In the genomic region with DNA sequence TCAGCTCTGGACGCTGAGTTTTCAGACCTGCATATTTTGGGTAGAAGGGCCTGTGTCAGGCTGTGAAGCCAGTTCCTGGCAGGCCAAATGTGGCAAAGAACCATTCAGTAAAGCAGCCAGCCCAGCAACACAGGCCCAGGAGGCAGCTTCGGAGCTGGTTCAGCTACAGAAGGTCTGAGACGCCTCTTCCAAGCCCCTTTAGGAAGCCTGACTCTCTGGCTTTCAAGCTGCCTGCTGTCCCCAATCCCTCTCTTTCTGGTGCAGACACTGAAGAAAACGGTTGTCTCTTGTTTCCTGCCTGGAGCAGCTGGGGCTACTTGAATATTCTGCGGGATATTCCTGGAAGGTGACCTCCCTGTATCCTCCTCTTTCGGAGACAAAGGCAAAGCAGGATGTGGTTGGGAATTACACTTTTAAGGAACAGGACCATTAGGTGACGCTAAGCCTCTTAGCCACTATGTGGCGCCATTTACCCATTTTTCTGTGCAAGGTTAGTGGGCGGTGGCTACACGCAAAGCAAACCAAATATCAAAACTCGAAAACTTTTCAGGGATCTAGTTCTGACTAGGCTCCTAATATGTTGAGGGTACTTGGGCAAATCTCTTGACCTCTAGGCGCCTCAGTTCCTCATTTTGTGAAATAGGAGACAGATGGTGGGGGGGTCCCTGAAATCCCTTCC, we compare ENCODE assay signal across 8 cellular contexts. TPM values are rescaled to one million over a fixed set of nuclear protein-coding genes. Genes with fewer than 3 reads are reported as not detected.
DNase-seq lines count a peak whose midpoint lies in the region; ATAC-seq, FAIRE-seq and TF ChIP-seq lines count a peak whose summit lies in the region.

No MANE protein-coding gene starts in this region.

- DNase-seq in RPMI7951 (ENCODE audit: low read depth) (peak; percentile 72), frontal cortex (ENCODE audit: low spot score in 2 of 2) (peak; percentile 15 to 39), pancreas (peak in 4 of 6 donors; percentile 10 to 68 (median 40)), NK-92 (lab: John Stamatoyannopoulos, UW; ENCODE audit: unreplicated experiment) (no peak)
- DNase-seq in activated gamma-delta T cell treated with anti-CD3 and anti-CD28 coated beads, Interleukin-2, amount 50 U/mL, for 16 hours (ENCODE audit: low read depth): peak; percentile 35

- peak; percentile 54 to 77 (median 68) for TF ChIP-seq CTCF in pancreas (IDR thresholded peaks at IDR 0.05)

- no peaks in the 10 kb centered on the region for H3K9me3 ChIP-seq in HUES64 (ENCODE audit: insufficient read depth, low read depth, low read length)
- no peaks in the 10 kb centered on the region for H3K9me3 ChIP-seq in pancreas

- ATAC-seq in GM21576 (IDR thresholded peaks at IDR 0.05; ENCODE audit: unreplicated experiment): peak; percentile 89
- ATAC-seq in pancreas: peak; percentile 77 to 99 (median 96)

- intact Hi-C loops in pancreas (cut with DNase I): loop anchor here in 1 of 3 donors (10.0 kb wide), 1 partner anchor 413 kb away; no protein-coding TSS in a partner anchor

- H3K9ac ChIP-seq in HUES64 (ENCODE audit: low read depth, low read length): peak overlapping the region; percentile 48; the same call in 1 of the 2 replicates

- no peaks in the 10 kb centered on the region for H3K27me3 ChIP-seq in HUES64 (ENCODE audit: insufficient read depth, low read length)
- H3K27me3 ChIP-seq in pancreas: peaks cover 0 to 10% (median 5%) of the 10 kb centered on the region in 4 donors

- H3K4me1 ChIP-seq in HUES64 (ENCODE audit: insufficient read depth, low read length) (peaks cover 4% of the 10 kb centered on the region; the same call in 1 of the 2 replicates), pancreas (no peaks in the 10 kb centered on the region)

- H3K4me3 ChIP-seq in HUES64 (ENCODE audit: low read length) (no peak overlapping the region), pancreas (no peak overlapping the region)

- H3K27ac ChIP-seq in HUES64 (ENCODE audit: low read depth, low read length) (0 out of 2 replicates have a peak overlapping the region, but pooled peaks have one; percentile 31), pancreas (no peak overlapping the region)

- FAIRE-seq in G401.6 (lab: Jason Lieb, UNC) (peak; percentile 58), frontal cortex (lab: Jason Lieb, UNC) (no peak), pancreas (lab: Jason Lieb, UNC) (peak; percentile 77)

- 26% methylated on average over 11 of the region's 12 CpGs for WGBS in HUES64
- WGBS in pancreas, 2 donors: 4 to 6% methylated on average over 12 of the region's 12 CpGs

- H3K36me3 ChIP-seq in HUES64 (ENCODE audit: insufficient read depth, low read length) (no peaks in the 10 kb centered on the region), pancreas (no peaks in the 10 kb centered on the region)

RNA-seq across cellular contexts. Expression of gene LAS1L, which starts 47.2 kb away (rescaled TPM):
- 40.9 TPM for polyA plus RNA-seq in HUES64 (2013, experiment 1 of 2)
- polyA plus RNA-seq in HUES64 (2013, experiment 2 of 2): 41.2 TPM
- total RNA-seq in RPMI7951 (2014; rRNA removed; shearing (Covaris generic)): 37.6 and 39.9 TPM in 2 replicates
- total RNA-seq in frontal cortex (13.5 TPM), pancreas (10 to 100 TPM; 10.5 to 15.1 (median 13.9) TPM)
- polyA plus RNA-seq in pancreas: 10 to 100 TPM; 17.7 to 26.9 TPM
